Comparison of ENCODE assay signal across 23 cellular contexts in genomic region chr2:121608367-121608766, GRCh38. TPM values are rescaled to one million over a fixed set of nuclear protein-coding genes. Genes with fewer than 3 reads are reported as not detected.
DNase-seq lines count a peak whose midpoint lies in the region; ATAC-seq, FAIRE-seq and TF ChIP-seq lines count a peak whose summit lies in the region.
"Had no signal": no experiment of that assay in that cellular context is flagged by ENCODE, and none has a peak within 500 bp of the region (broad histone marks: within the 10 kb centered on the region; RNA-seq: fewer than 3 reads in every experiment).

No MANE protein-coding gene starts in this region.

- in situ Hi-C loops in HAP-1 (cut with MboI; ENCODE audit: low sequenced_read_pairs), result no loop called here

- no peak for TF ChIP-seq POLR2A in endothelial cell of umbilical vein (IDR thresholded peaks at IDR 0.05; ENCODE audit: low read depth, low read length)

- POLR2A ChIA-PET in endothelial cell of umbilical vein (lab: Charles Lee), result no interaction called here

- peak overlapping the region; percentile 83 for H3K4me2 ChIP-seq in endothelial cell of umbilical vein (ENCODE audit: insufficient read depth, low read length)

- TF ChIP-seq CTCF in AG10803 (conservative IDR thresholded peaks at IDR 0.05; ENCODE audit: low read length), result no peak
- TF ChIP-seq CTCF in endothelial cell of umbilical vein (IDR thresholded peaks at IDR 0.05; ENCODE audit: extremely low read depth in 1 of 2, insufficient read depth in 1 of 2, low read depth in 1 of 2, low read length in 2 of 2), result no peak

- H3K79me2 ChIP-seq in endothelial cell of umbilical vein (ENCODE audit: control insufficient read depth, insufficient read depth, low read length), result peaks cover 49% of the 10 kb centered on the region

- DNase-seq in AG10803 (ENCODE audit: low read depth), result peak; percentile 26
- peak; percentile 62 for DNase-seq in LHCN-M2 (ENCODE audit: low read depth)
- DNase-seq in endothelial cell of umbilical vein (ENCODE audit: low read depth, low spot score), result no peak
- DNase-seq in myocyte (ENCODE audit: low read depth), result peak; percentile 25
- no peak for DNase-seq in HAP-1 (ENCODE audit: low spot score in 2 of 2)
- DNase-seq in left lobe of liver (ENCODE audit: low spot score), result no peak
- DNase-seq in C1 segment of cervical spinal cord (lab: John Stamatoyannopoulos, UW), result no peak
- DNase-seq: ACHN; activated T-cell treated with anti-CD3 and anti-CD28 coated beads, Interleukin-2, amount 50 U/mL, for 72 hours; DMS 273 treated with DMSO at 0.1 percent for 48 hours; NCI-H1105; NCI-H2029 treated with DMSO at 0.1 percent for 48 hours; NCI-H226; pancreas; PC-3 had no signal

- no peaks in the 10 kb centered on the region for H3K9me3 ChIP-seq in endothelial cell of umbilical vein (replicated peaks; ENCODE audit: control insufficient read depth, insufficient read depth, low read length)
- no peaks in the 10 kb centered on the region for H3K9me3 ChIP-seq in HAP-1
- H3K9me3 ChIP-seq: breast epithelium, pancreas had no signal

- H3K4me3 ChIP-seq in AG10803 (ENCODE audit: low read length) (no peak overlapping the region), endothelial cell of umbilical vein (replicated peaks in 1 of 3; ENCODE audit: insufficient read depth in 1 of 3, low read depth in 1 of 3, low read length in 3 of 3) (no peak overlapping the region), HAP-1 (no peak overlapping the region)
- H3K4me3 ChIP-seq: breast epithelium, pancreas had no signal

- no peak overlapping the region for H2AFZ ChIP-seq in endothelial cell of umbilical vein (ENCODE audit: low read depth, low read length)

- H3K36me3 ChIP-seq in endothelial cell of umbilical vein (ENCODE audit: control insufficient read depth in 2 of 2, extremely low read depth in 1 of 2, insufficient read depth in 2 of 2, low read length in 2 of 2), result peaks cover 0 to 8% of the 10 kb centered on the region in 2 experiments
- peaks cover 3% of the 10 kb centered on the region; the same call in 1 of the 2 replicates for H3K36me3 ChIP-seq in HAP-1 (replicated peaks)
- H3K36me3 ChIP-seq: breast epithelium, pancreas had no signal

- H3K27me3 ChIP-seq in endothelial cell of umbilical vein (ENCODE audit: control insufficient read depth in 2 of 2, insufficient read depth in 2 of 2, low read length in 2 of 2), result no peaks in the 10 kb centered on the region
- H3K27me3 ChIP-seq in HAP-1 (ENCODE audit: low read depth), result no peaks in the 10 kb centered on the region
- H3K27me3 ChIP-seq: breast epithelium, pancreas had no signal

- CTCF ChIA-PET in endothelial cell of umbilical vein (lab: Charles Lee), result interaction anchor here (1.0 kb wide), 1 partner anchor 39 kb away, joined by 4 read pairs; no protein-coding TSS in a partner anchor

- H3K9ac ChIP-seq in endothelial cell of umbilical vein (replicated peaks; ENCODE audit: extremely low read depth, insufficient read depth, low read length), result no peak overlapping the region

- dilution Hi-C loops in endothelial cell of umbilical vein (cut with MboI; ENCODE audit: extremely low pct_ligation_motif_present, low sequenced_read_pairs), result no loop called here

- peaks cover 23% of the 10 kb centered on the region for H3K4me1 ChIP-seq in endothelial cell of umbilical vein (ENCODE audit: control insufficient read depth, extremely low read depth, insufficient read depth, low read length)
- no peaks in the 10 kb centered on the region for H3K4me1 ChIP-seq in HAP-1
- H3K4me1 ChIP-seq: breast epithelium had no signal

- intact Hi-C loops in endothelial cell of umbilical vein (cut with micrococcal nuclease), result no loop called here

- ATAC-seq in left lobe of liver (no peak), HG02973 (IDR thresholded peaks at IDR 0.05; ENCODE audit: unreplicated experiment) (no peak)
- ATAC-seq: activated T-cell treated with anti-CD3 and anti-CD28 coated beads, Interleukin-2, amount 50 U/mL, for 72 hours; pancreas; PC-3; stimulated activated effector memory CD8-positive, alpha-beta T cell treated with anti-CD3 and anti-CD28 coated beads, Interleukin-12 subunit alpha, Interleukin-12 subunit beta, amount 100 ng/mL, for 72 hours had no signal

- H4K20me1 ChIP-seq in endothelial cell of umbilical vein (replicated peaks; ENCODE audit: control insufficient read depth, extremely low read depth, insufficient read depth, low read length), result peaks cover 2% of the 10 kb centered on the region

- BruUV-seq in endothelial cell of umbilical vein (replicated peaks; lab: Mats Ljungman, UMichigan), result no TSS peak

- no peak overlapping the region for H3K27ac ChIP-seq in endothelial cell of umbilical vein (ENCODE audit: insufficient read depth, low read depth, low read length)
- H3K27ac ChIP-seq: breast epithelium, pancreas had no signal

- no peak for FAIRE-seq in endothelial cell of umbilical vein (lab: Jason Lieb, UNC)
- FAIRE-seq: frontal cortex, G401.6, GM18507, H1, pancreas, TTC549 had no signal

- no peaks in the 10 kb centered on the region for H3K9me1 ChIP-seq in endothelial cell of umbilical vein (replicated peaks; ENCODE audit: control insufficient read depth, extremely low read depth, insufficient read depth, low read length)

TF ChIP-seq in endothelial cell of umbilical vein, 7 proteins besides CTCF, POLR2A, EP300 and RAD21:
- TF ChIP-seq POLR2AphosphoS5 (IDR thresholded peaks at IDR 0.05; ENCODE audit: insufficient read depth, low read depth, low read length) (no peak), JUN (IDR thresholded peaks at IDR 0.05; ENCODE audit: borderline replicate concordance, insufficient read depth, insufficient read length, low read depth) (no peak), MYC (IDR thresholded peaks at IDR 0.05; ENCODE audit: low read depth, low read length) (no peak), EZH2 (IDR thresholded peaks at IDR 0.05; ENCODE audit: borderline replicate concordance, low read depth, low read length, severe bottlenecking) (no peak), FOS (IDR thresholded peaks at IDR 0.05; ENCODE audit: borderline replicate concordance, insufficient read depth, low read length) (no peak), GATA2 (IDR thresholded peaks at IDR 0.05; ENCODE audit: insufficient read depth, insufficient read length, low read depth, low read length) (no peak), MAX (IDR thresholded peaks at IDR 0.05; ENCODE audit: insufficient read depth, insufficient read length) (no peak)
TF ChIP-seq in endothelial cell of umbilical vein: peak in this region for 0.

RNA-seq across cellular contexts. Expression of gene CLASP1, which starts 40.9 kb away (rescaled TPM):
- total RNA-seq in LHCN-M2 (2014; rRNA removed) (30.5 and 42.9 TPM in 2 replicates), endothelial cell of umbilical vein (54.8 and 57.9 TPM in 2 replicates), myocyte (42.4 and 43.9 TPM in 2 replicates), left lobe of liver (28.3 TPM)
- polyA plus RNA-seq in LHCN-M2 (2012), result 15.3 TPM
- 6.9 and 10.0 TPM in 2 replicates for polyA plus RNA-seq in endothelial cell of umbilical vein
- polyA plus RNA-seq in endothelial cell of umbilical vein (2011; cell fraction: cytosol; rRNA removed), result 9.4 and 9.7 TPM in 2 replicates
- 35.8 and 39.1 TPM in 2 replicates for polyA plus RNA-seq in endothelial cell of umbilical vein (2011; cell fraction: nucleus; rRNA removed)
- polyA plus RNA-seq in endothelial cell of umbilical vein (2012), result 31.0 and 32.9 TPM in 2 replicates
- polyA minus RNA-seq in endothelial cell of umbilical vein, result 70.2 and 73.8 TPM in 2 replicates
- 8.1 TPM for polyA minus RNA-seq in endothelial cell of umbilical vein (2011; cell fraction: cytosol; rRNA and poly(A)+ RNA removed)
- polyA minus RNA-seq in endothelial cell of umbilical vein (2011; cell fraction: nucleus; rRNA and poly(A)+ RNA removed), result 151 and 184 TPM in 2 replicates
- 21.5 TPM for polyA plus RNA-seq in myocyte (2012)

Comparison
In these comparisons a context has a peak if more than half of its experiments do, and no peak if none do; other contexts are left out.
1. DNase-seq: peak in AG10803 (single experiment), LHCN-M2 (single experiment) and myocyte (single experiment); none in endothelial cell of umbilical vein (single experiment), HAP-1 (0 of 2), left lobe of liver (single experiment) and C1 segment of cervical spinal cord (0 of 14).